21 cellular contexts compared by ENCODE assay signal in genomic region chr4:968221-968620, GRCh38. TPM values are rescaled to one million over a fixed set of nuclear protein-coding genes. Genes with fewer than 3 reads are reported as not detected.
"Had no signal": no experiment of that assay in that cellular context is flagged by ENCODE, and none has a peak within 500 bp of the region (broad histone marks: within the 10 kb centered on the region; RNA-seq: fewer than 3 reads in every experiment).

No MANE protein-coding gene starts in this region.

- H3K27me3 Mint-ChIP-seq: central memory CD8-positive, alpha-beta T cell; naive thymus-derived CD8-positive, alpha-beta T cell; stimulated activated naive CD8-positive, alpha-beta T cell treated with anti-CD3 and anti-CD28 coated beads, Interleukin-15, amount 100 ng/mL, for 72 hours had no signal

- H3K9me3 Mint-ChIP-seq: central memory CD8-positive, alpha-beta T cell; naive thymus-derived CD8-positive, alpha-beta T cell; stimulated activated naive CD8-positive, alpha-beta T cell treated with anti-CD3 and anti-CD28 coated beads, Interleukin-15, amount 100 ng/mL, for 72 hours; T-helper 2 cell treated with Interferon-gamma antibody and Interleukin-4, amounts not matched to agents 5 μg/mL and 100 μg/mL, for 36 hours had no signal

- H3K36me3 Mint-ChIP-seq: naive thymus-derived CD8-positive, alpha-beta T cell had no signal

- H3K27me3 ChIP-seq: brain microvascular endothelial cell had no signal

- H3K27ac ChIP-seq: brain microvascular endothelial cell, left lung, upper lobe of left lung had no signal

- DNase-seq: activated naive CD4-positive, alpha-beta T cell; activated T-cell treated with anti-CD3 and anti-CD28 coated beads for 4 hours; anterior cingulate cortex; brain microvascular endothelial cell; cortex of kidney; effector CD4-positive, alpha-beta T cell; foreskin melanocyte; head of caudate nucleus; mesenchymal stem cell; naive thymus-derived CD8-positive, alpha-beta T cell; nucleus accumbens; stimulated activated naive CD8-positive, alpha-beta T cell treated with anti-CD3 and anti-CD28 coated beads, Interleukin-15, amount 100 ng/mL, for 72 hours had no signal

- H3K27ac Mint-ChIP-seq: naive thymus-derived CD8-positive, alpha-beta T cell; progenitor cell of endocrine pancreas; stimulated activated naive CD8-positive, alpha-beta T cell treated with anti-CD3 and anti-CD28 coated beads, Interleukin-15, amount 100 ng/mL, for 72 hours; T-helper 2 cell treated with Interferon-gamma antibody and Interleukin-4, amounts not matched to agents 5 μg/mL and 100 μg/mL, for 36 hours had no signal

- H3K9me3 ChIP-seq: left lung, upper lobe of left lung had no signal

- ATAC-seq: activated CD4-positive, CD25-positive, alpha-beta regulatory T cell treated with anti-CD3 and anti-CD28 coated beads, Interleukin-2, amount 50 U/mL, for 24 hours; left lung; naive thymus-derived CD8-positive, alpha-beta T cell; sciatic nerve; stimulated activated naive CD8-positive, alpha-beta T cell treated with anti-CD3 and anti-CD28 coated beads, Interleukin-15, amount 100 ng/mL, for 72 hours had no signal

- FAIRE-seq: endothelial cell of umbilical vein, islet of Langerhans had no signal

- H3K4me3 Mint-ChIP-seq: central memory CD8-positive, alpha-beta T cell; T-helper 2 cell treated with Interferon-gamma antibody and Interleukin-4, amounts not matched to agents 5 μg/mL and 100 μg/mL, for 36 hours had no signal

- H3K4me3 ChIP-seq: left lung, upper lobe of left lung had no signal

RNA-seq across cellular contexts. Expression of gene SLC26A1, which starts 25.0 kb away (rescaled TPM):
- total RNA-seq: endothelial cell of umbilical vein had no signal
